Comparison of ENCODE assay signal across 8 cellular contexts in genomic region chr9:96874947-96875459, GRCh38.
DNase-seq lines count a peak whose midpoint lies in the region; ATAC-seq and TF ChIP-seq lines count a peak whose summit lies in the region.

No MANE protein-coding gene starts in this region.

- H3K4me3 Mint-ChIP-seq in effector memory CD8-positive, alpha-beta T cell: peak overlapping the region; percentile 89 to 90

- no peaks in the 10 kb centered on the region for H3K9me3 ChIP-seq in mucosa of stomach (ENCODE audit: control insufficient read depth, low read length)

- peaks cover 43 to 50% of the 10 kb centered on the region in 2 donors for H3K27me3 Mint-ChIP-seq in effector memory CD8-positive, alpha-beta T cell

- H3K9ac ChIP-seq in mucosa of stomach (ENCODE audit: low read length): peak overlapping the region; percentile 78

- peak overlapping the region; percentile 52 for H3K4me3 ChIP-seq in mucosa of stomach (ENCODE audit: low read length)

- peaks cover 19 to 24% of the 10 kb centered on the region in 2 donors for H3K4me1 Mint-ChIP-seq in effector memory CD8-positive, alpha-beta T cell (ENCODE audit: low read depth in 2 of 2)

- TF ChIP-seq CTCF in GM20000 (IDR thresholded peaks at IDR 0.05; ENCODE audit: extremely low read depth, missing control alignments): no peak

- no peaks in the 10 kb centered on the region for H3K9me3 Mint-ChIP-seq in effector memory CD8-positive, alpha-beta T cell

- H3K4me1 ChIP-seq in mucosa of stomach (ENCODE audit: control insufficient read depth, insufficient read depth, low read length): peaks cover 13% of the 10 kb centered on the region

- peak overlapping the region; percentile 83 to 89 for H3K27ac Mint-ChIP-seq in effector memory CD8-positive, alpha-beta T cell

- H3K36me3 ChIP-seq in mucosa of stomach (ENCODE audit: control insufficient read depth, insufficient read depth, low read length): no peaks in the 10 kb centered on the region

- H3K27me3 ChIP-seq in mucosa of stomach (ENCODE audit: control insufficient read depth, insufficient read depth, low read length): peaks cover 12% of the 10 kb centered on the region

- peak; percentile 91 for DNase-seq in DMS53 treated with DMSO at 0.1 percent for 48 hours (lab: John Stamatoyannopoulos, UW; ENCODE audit: unreplicated experiment)
- DNase-seq in GM20000 (ENCODE audit: low spot score): peak; percentile 77
- DNase-seq in SW480 (ENCODE audit: low spot score): peak; percentile 97
- DNase-seq in effector memory CD8-positive, alpha-beta T cell: peak; percentile 40 to 46 (median 45)
- no peak for DNase-seq in GM19238 (ENCODE audit: insufficient read length, low spot score)
- no peak for DNase-seq in ecto neural progenitor cell (ENCODE audit: low spot score)

- ATAC-seq in HG03521 (IDR thresholded peaks at IDR 0.05; ENCODE audit: unreplicated experiment): peak; percentile 57
- peak; percentile 89 for ATAC-seq in effector memory CD8-positive, alpha-beta T cell (replicated peaks)

- H3K36me3 Mint-ChIP-seq in effector memory CD8-positive, alpha-beta T cell (ENCODE audit: insufficient read depth): no peaks in the 10 kb centered on the region

Comparison
In these comparisons a context has a peak if more than half of its experiments do, and no peak if none do; other contexts are left out.
1. DNase-seq: peak in DMS53 treated with DMSO at 0.1 percent for 48 hours (single experiment), GM20000 (single experiment), SW480 (single experiment) and effector memory CD8-positive, alpha-beta T cell (3 of 3); none in GM19238 (single experiment) and ecto neural progenitor cell (single experiment).